Comparison of ENCODE assay signal across 8 cellular contexts in genomic region chr3:132034486-132035464, GRCh38. TPM values are rescaled to one million over a fixed set of nuclear protein-coding genes. Genes with fewer than 3 reads are reported as not detected.
DNase-seq lines count a peak whose midpoint lies in the region; ATAC-seq and TF ChIP-seq lines count a peak whose summit lies in the region.

TSS of gene CPNE4 (minus strand) at chr3:132035014.

- DNase-seq in A673 (ENCODE audit: low spot score), result peak; percentile 94
- DNase-seq in NCI-H345 (lab: John Stamatoyannopoulos, UW), result peak; percentile 62
- peak; percentile 33 for DNase-seq in activated CD4-positive, alpha-beta T cell treated with anti-CD3 and anti-CD28 coated beads for 1 hour
- peak; percentile 77 for DNase-seq in colonic mucosa
- peak; percentile 29 to 69 for DNase-seq in left colon
- peak; percentile 82 for DNase-seq in stimulated activated CD4-positive, alpha-beta T cell treated with anti-CD3 and anti-CD28 coated beads, Interleukin-1b, Interleukin-23, amount 100 ng/mL, for 48 hours

- ATAC-seq in GM18861 (IDR thresholded peaks at IDR 0.05; ENCODE audit: unreplicated experiment) (peak; percentile 79), HG03342 (IDR thresholded peaks at IDR 0.05; ENCODE audit: unreplicated experiment) (peak; percentile 87), left colon (peak; percentile 94)

- H3K9ac ChIP-seq in colonic mucosa (ENCODE audit: low read depth in 2 of 2, low read length in 2 of 2), result no peak within 1 kb of the TSS

- H3K27me3 ChIP-seq in A673 (replicated peaks; ENCODE audit: insufficient read depth, low read depth, low read length, poor library complexity), result peaks cover 4% of the 10 kb centered on the region
- peaks cover 29% of the 10 kb centered on the region for H3K27me3 ChIP-seq in colonic mucosa

- H3K4me3 ChIP-seq in A673 (ENCODE audit: low read depth, low read length, poor library complexity, severe bottlenecking), result peak within 1 kb of the TSS; percentile 55
- H3K4me3 ChIP-seq in colonic mucosa, result no peak within 1 kb of the TSS

- peaks cover 5% of the 10 kb centered on the region for H3K4me1 ChIP-seq in A673 (ENCODE audit: insufficient read depth, low read length, poor library complexity, severe bottlenecking)
- H3K4me1 ChIP-seq in colonic mucosa, result no peaks in the 10 kb centered on the region

- CTCF ChIA-PET in A673 (lab: Charles Lee), result interaction anchor here (0.6 to 1.7 kb wide), 14 partner anchors 8 to 1351 kb away, joined by 3 to 21 read pairs (median 4); no protein-coding TSS in a partner anchor

- no peak within 1 kb of the TSS for H3K27ac ChIP-seq in A673 (ENCODE audit: low read depth, low read length, poor library complexity, severe bottlenecking)
- H3K27ac ChIP-seq in colonic mucosa, result no peak within 1 kb of the TSS

- H3K9me3 ChIP-seq in A673 (ENCODE audit: low read depth, low read length, poor library complexity, severe bottlenecking), result no peaks in the 10 kb centered on the region
- no peaks in the 10 kb centered on the region for H3K9me3 ChIP-seq in colonic mucosa

- POLR2A ChIA-PET in A673 (lab: Charles Lee; ENCODE audit: low non-redundant PET), result interaction anchor here (0.6 kb wide), 2 partner anchors 126 to 1027 kb away, joined by 4 to 9 read pairs; no protein-coding TSS in a partner anchor

- BruUV-seq in A673 (replicated peaks; lab: Mats Ljungman, UMichigan), result no TSS peak

- TF ChIP-seq CTCF in A673 (conservative IDR thresholded peaks at IDR 0.05; ENCODE audit: low read depth, low read length) (peak; percentile 95), colonic mucosa (IDR thresholded peaks at IDR 0.05) (peak; percentile 32)

- H3K36me3 ChIP-seq in A673 (ENCODE audit: insufficient read depth, low read length, poor library complexity, severe bottlenecking) (no peaks in the 10 kb centered on the region), colonic mucosa (no peaks in the 10 kb centered on the region)

- intact Hi-C loops in A673 (cut with micrococcal nuclease; ENCODE audit: unreplicated experiment), result loop anchor here (5.0 kb wide), 4 partner anchors 308 to 997 kb away; no protein-coding TSS in a partner anchor
- intact Hi-C loops in colonic mucosa (cut with DNase I), result loop anchor here (5.0 kb wide), 1 partner anchor 173 kb away; no protein-coding TSS in a partner anchor
- intact Hi-C loops in left colon (cut with DNase I, micrococcal nuclease), result no loop called here

RNA-seq across cellular contexts. Expression of gene CPNE4, which starts in this region (rescaled TPM):
- total RNA-seq in A673 (2021), result 2.9 and 5.7 TPM in 2 replicates
- under 1 TPM in 1 of 2 donors, not detected in 1; 0.16 TPM for total RNA-seq in colonic mucosa
- total RNA-seq in left colon, result under 1 TPM; 0.46 to 0.53 TPM

Comparison
In these comparisons a context has a peak if more than half of its experiments do, and no peak if none do; other contexts are left out.
1. Peak in DNase-seq in colonic mucosa; RNA of the gene not detected or under 1 TPM.
2. Peak in DNase-seq and ATAC-seq in left colon; RNA of the gene not detected or under 1 TPM.
3. DNase-seq: peak in every context shown above with its lines; median percentile 94 in A673; 82 in stimulated activated CD4-positive, alpha-beta T cell treated with anti-CD3 and anti-CD28 coated beads, Interleukin-1b, Interleukin-23, amount 100 ng/mL, for 48 hours; 77 in colonic mucosa; 62 in NCI-H345; 49 in left colon; 33 in activated CD4-positive, alpha-beta T cell treated with anti-CD3 and anti-CD28 coated beads for 1 hour.
4. intact Hi-C loops: an anchor here in A673 (5.0 kb wide) and colonic mucosa (5.0 kb wide); none called in left colon.